ENCODE assay signal across 8 cellular contexts in the genomic region with DNA sequence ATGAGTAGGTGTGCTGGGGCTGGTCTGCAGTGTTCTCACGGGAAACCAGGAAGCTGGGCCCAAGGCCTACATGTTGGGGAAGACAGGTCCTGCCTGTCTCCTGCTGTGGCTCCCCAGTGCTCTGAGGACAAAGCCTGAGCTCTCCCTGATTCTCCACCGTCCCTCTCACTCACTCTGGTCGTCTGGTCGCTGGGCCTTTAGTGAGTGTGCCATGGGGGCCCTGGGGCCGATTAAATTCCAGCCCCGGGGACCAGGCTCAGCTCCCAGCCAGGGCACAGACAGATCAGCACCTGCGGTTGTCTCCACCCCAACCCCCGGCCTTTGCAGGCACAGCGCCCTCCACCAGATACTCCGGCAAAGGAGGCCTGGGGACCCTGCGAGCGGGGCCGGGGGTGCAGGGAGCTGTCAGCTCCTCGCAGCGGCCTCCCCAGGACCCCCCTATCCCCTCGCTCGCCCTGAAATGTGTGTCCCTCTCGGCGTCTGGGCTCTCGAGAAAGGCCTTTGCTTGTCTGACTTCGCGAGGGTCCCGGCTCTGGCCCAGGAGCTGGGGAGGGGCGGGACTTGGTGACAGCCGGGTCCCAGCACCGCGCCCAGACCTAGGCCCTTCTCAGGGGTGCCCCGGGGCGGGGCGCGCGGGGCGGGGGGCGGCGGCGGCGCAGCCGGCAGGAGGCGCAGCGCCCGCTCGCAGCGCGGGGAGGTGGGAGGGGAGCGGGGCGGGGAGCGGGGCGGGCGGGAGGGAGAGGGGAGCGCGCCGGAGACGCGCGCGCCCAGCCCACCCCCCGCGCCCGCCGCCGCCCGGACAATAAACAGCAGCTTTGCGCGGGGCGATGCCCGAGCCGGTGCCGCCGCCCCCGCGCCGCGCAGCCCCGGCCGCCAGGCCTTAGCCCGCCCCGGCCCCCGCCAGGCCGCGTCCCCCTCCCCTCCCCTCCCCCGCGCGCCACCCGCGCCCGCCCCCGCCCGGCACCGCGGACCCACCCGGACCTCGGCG. TPM values are rescaled to one million over a fixed set of nuclear protein-coding genes. Genes with fewer than 3 reads are reported as not detected.
DNase-seq lines count a peak whose midpoint lies in the region; ATAC-seq and TF ChIP-seq lines count a peak whose summit lies in the region.

A gene with protein sequence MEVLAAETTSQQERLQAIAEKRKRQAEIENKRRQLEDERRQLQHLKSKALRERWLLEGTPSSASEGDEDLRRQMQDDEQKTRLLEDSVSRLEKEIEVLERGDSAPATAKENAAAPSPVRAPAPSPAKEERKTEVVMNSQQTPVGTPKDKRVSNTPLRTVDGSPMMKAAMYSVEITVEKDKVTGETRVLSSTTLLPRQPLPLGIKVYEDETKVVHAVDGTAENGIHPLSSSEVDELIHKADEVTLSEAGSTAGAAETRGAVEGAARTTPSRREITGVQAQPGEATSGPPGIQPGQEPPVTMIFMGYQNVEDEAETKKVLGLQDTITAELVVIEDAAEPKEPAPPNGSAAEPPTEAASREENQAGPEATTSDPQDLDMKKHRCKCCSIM (plus strand): TSS at position 782 of the 988 bp plus-strand sequence. CDS start 212 bp downstream, outside the sequence.

- H3K4me1 ChIP-seq in prostate gland (replicated peaks): peaks cover 10% of the 10 kb centered on the region

- TF ChIP-seq CTCF in prostate gland (IDR thresholded peaks at IDR 0.05): peak in 2 of 4 experiments; percentile 26 to 51

- no peak for ATAC-seq in GM19351 (IDR thresholded peaks at IDR 0.05; ENCODE audit: unreplicated experiment)

- H3K27ac ChIP-seq in SK-N-MC: peak within 1 kb of the TSS; percentile 68
- peak within 1 kb of the TSS; percentile 73 to 77 for H3K27ac ChIP-seq in prostate gland

- intact Hi-C loops in cardiac septum (cut with DNase I): no loop called here
- intact Hi-C loops in prostate gland (cut with DNase I): no loop called here

- 16% methylated on average over 27 of the region's 93 CpGs for WGBS in prostate gland

- H3K9ac ChIP-seq in SK-N-MC (ENCODE audit: insufficient read length): peak within 1 kb of the TSS; percentile 81

- in situ Hi-C loops in G401 (cut with HindIII; ENCODE audit: low sequenced_read_pairs): no loop called here

- H3K4me3 ChIP-seq in SK-N-MC (peak within 1 kb of the TSS; percentile 85), prostate gland (peak within 1 kb of the TSS; percentile 70 to 86)

- no peaks in the 10 kb centered on the region for H3K9me3 ChIP-seq in SK-N-MC (ENCODE audit: low read depth, low read length)
- no peaks in the 10 kb centered on the region for H3K9me3 ChIP-seq in prostate gland

- H3K36me3 ChIP-seq in SK-N-MC (ENCODE audit: insufficient read depth, low read length) (no peaks in the 10 kb centered on the region), prostate gland (no peaks in the 10 kb centered on the region)

- peak; percentile 33 for DNase-seq in G401 (ENCODE audit: low spot score)
- no peak for DNase-seq in SK-N-MC (ENCODE audit: low read depth, low spot score)
- DNase-seq in cardiac septum (ENCODE audit: low spot score): no peak
- DNase-seq in prostate gland (ENCODE audit: low spot score): peak; percentile 26
- no peak for DNase-seq in amniotic stem cell (lab: John Stamatoyannopoulos, UW)
- DNase-seq in activated T-cell treated with anti-CD3 and anti-CD28 coated beads, Interleukin-2, amount 50 U/mL, for 1 hour: no peak
- no peak for DNase-seq in NCI-H187 treated with DMSO at 0.1 percent for 48 hours (lab: John Stamatoyannopoulos, UW)

- H3K27me3 ChIP-seq in prostate gland (replicated peaks; ENCODE audit: insufficient read depth): no peaks in the 10 kb centered on the region

- TF ChIP-seq POLR2A in prostate gland (IDR thresholded peaks at IDR 0.05): no peak

RNA-seq across cellular contexts. Expression of the gene that starts here (rescaled TPM):
- total RNA-seq in G401 (2014; rRNA removed; shearing (Covaris generic)): 30.0 and 49.6 TPM in 2 replicates
- 18.9 TPM for total RNA-seq in cardiac septum
- total RNA-seq in prostate gland: 10 to 100 TPM; 40.9 to 58.7 TPM

Comparison
In these comparisons a context has a peak if more than half of its experiments do, and no peak if none do; other contexts are left out.
1. DNase-seq: peak in G401 (single experiment) and prostate gland (single experiment); none in SK-N-MC (single experiment), cardiac septum (single experiment), amniotic stem cell (single experiment), activated T-cell treated with anti-CD3 and anti-CD28 coated beads, Interleukin-2, amount 50 U/mL, for 1 hour (single experiment) and NCI-H187 treated with DMSO at 0.1 percent for 48 hours (single experiment).